In the genomic region with DNA sequence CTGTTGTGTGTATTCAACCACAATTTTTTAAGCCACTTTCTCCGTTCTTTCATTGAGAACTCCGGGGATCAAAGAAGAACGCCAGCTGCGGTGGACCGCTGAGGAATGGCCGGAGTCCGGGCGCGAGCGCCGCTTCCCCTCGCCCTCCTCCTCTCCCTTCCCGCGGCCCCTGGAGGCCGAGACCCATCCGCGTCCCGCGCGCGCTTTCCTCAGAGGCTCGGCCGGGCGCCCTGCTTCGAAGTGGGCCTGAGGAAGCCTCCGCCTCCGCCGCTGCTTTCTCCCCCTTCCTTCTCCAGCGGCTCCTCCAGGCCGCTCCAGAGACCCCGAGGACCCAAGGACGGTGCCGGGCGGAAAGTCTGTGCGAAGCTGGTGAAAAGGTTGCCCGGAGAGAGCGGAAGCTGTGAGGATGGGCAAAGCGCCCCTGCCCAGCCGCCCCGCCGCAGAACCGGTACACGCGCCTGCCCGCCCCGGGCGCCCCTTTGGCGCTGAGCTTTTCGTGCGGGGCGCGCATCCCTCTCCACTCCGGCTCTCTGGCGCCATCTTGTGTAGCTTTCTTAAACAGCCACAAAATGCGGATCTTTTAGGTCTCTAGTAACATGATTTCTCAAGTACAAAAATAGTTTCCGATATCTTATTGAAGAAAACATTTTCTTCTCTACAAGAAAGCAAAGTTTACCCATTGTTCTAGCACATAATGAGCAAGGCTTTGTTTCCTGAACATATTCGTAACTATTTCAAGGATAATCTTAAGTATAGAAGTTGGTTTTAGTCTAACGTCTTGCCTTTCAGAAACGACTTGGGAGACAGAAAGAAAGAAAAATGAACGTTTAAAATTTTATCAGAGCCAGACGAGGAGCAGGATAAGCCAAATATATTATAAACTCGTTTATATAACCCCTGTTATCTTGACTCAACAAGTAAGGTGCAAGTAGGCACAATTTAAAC, we compare ENCODE assay signal across 8 cellular contexts. TPM values are rescaled to one million over a fixed set of nuclear protein-coding genes. Genes with fewer than 3 reads are reported as not detected.
DNase-seq lines count a peak whose midpoint lies in the region; ATAC-seq, FAIRE-seq and TF ChIP-seq lines count a peak whose summit lies in the region.

No MANE protein-coding gene starts in this region.

- no peak overlapping the region for H3K27ac Mint-ChIP-seq in activated CD4-positive, alpha-beta T cell treated with anti-CD3 and anti-CD28 coated beads, Interleukin-2, amount 10 ng/mL, durations not matched to agents 24 days and 14 days
- peak overlapping the region; percentile 30 for H3K27ac Mint-ChIP-seq in dendritic cell treated with granulocyte-macrophage colony-stimulating factor and Interleukin-4, amounts not matched to agents 40 ng/mL and 50 ng/mL, for 4 days

- peaks cover 0 to 13% of the 10 kb centered on the region in 2 donors for H3K4me1 ChIP-seq in left lung

- H3K4me1 Mint-ChIP-seq in activated CD4-positive, alpha-beta T cell treated with anti-CD3 and anti-CD28 coated beads, Interleukin-2, amount 10 ng/mL, durations not matched to agents 24 days and 14 days: peaks cover 7% of the 10 kb centered on the region
- H3K4me1 Mint-ChIP-seq in dendritic cell treated with granulocyte-macrophage colony-stimulating factor and Interleukin-4, amounts not matched to agents 40 ng/mL and 50 ng/mL, for 4 days (ENCODE audit: low read depth): peaks cover 8% of the 10 kb centered on the region

- peak overlapping the region; percentile 47 to 53 for H3K4me3 ChIP-seq in left lung

- no peaks in the 10 kb centered on the region for H3K9me3 ChIP-seq in left lung

- no peaks in the 10 kb centered on the region for H3K36me3 Mint-ChIP-seq in activated CD4-positive, alpha-beta T cell treated with anti-CD3 and anti-CD28 coated beads, Interleukin-2, amount 10 ng/mL, durations not matched to agents 24 days and 14 days (ENCODE audit: low read depth)
- peaks cover 3% of the 10 kb centered on the region for H3K36me3 Mint-ChIP-seq in dendritic cell treated with granulocyte-macrophage colony-stimulating factor and Interleukin-4, amounts not matched to agents 40 ng/mL and 50 ng/mL, for 4 days (ENCODE audit: low read depth)

- no peaks in the 10 kb centered on the region for H3K9me3 Mint-ChIP-seq in activated CD4-positive, alpha-beta T cell treated with anti-CD3 and anti-CD28 coated beads, Interleukin-2, amount 10 ng/mL, durations not matched to agents 24 days and 14 days
- H3K9me3 Mint-ChIP-seq in dendritic cell treated with granulocyte-macrophage colony-stimulating factor and Interleukin-4, amounts not matched to agents 40 ng/mL and 50 ng/mL, for 4 days: peaks cover 17% of the 10 kb centered on the region

- ATAC-seq in GM18517 (IDR thresholded peaks at IDR 0.05; ENCODE audit: unreplicated experiment): peak; percentile 77
- ATAC-seq in HG03139 (IDR thresholded peaks at IDR 0.05; ENCODE audit: unreplicated experiment): peak; percentile 76
- ATAC-seq in left lung: peak; percentile 97

- DNase-seq in NCI-H510A treated with DMSO at 0.1 percent for 48 hours (lab: John Stamatoyannopoulos, UW) (peak; percentile 71), left lung (peak; percentile 70 to 88)
- peak; percentile 92 for DNase-seq in activated CD4-positive, alpha-beta T cell treated with anti-CD3 and anti-CD28 coated beads, Interleukin-2, amount 10 ng/mL, durations not matched to agents 24 days and 14 days
- DNase-seq in stimulated activated CD4-positive, alpha-beta T cell treated with anti-CD3 and anti-CD28 coated beads, Interleukin-2, amount 100 ng/mL, for 4 hours (ENCODE audit: low read depth): peak; percentile 62

- peaks cover 0 to 5% of the 10 kb centered on the region in 2 donors for H3K27me3 ChIP-seq in left lung

- no peaks in the 10 kb centered on the region for H3K36me3 ChIP-seq in left lung

- peaks cover 28% of the 10 kb centered on the region for H3K27me3 Mint-ChIP-seq in activated CD4-positive, alpha-beta T cell treated with anti-CD3 and anti-CD28 coated beads, Interleukin-2, amount 10 ng/mL, durations not matched to agents 24 days and 14 days
- peaks cover 17% of the 10 kb centered on the region for H3K27me3 Mint-ChIP-seq in dendritic cell treated with granulocyte-macrophage colony-stimulating factor and Interleukin-4, amounts not matched to agents 40 ng/mL and 50 ng/mL, for 4 days

- H3K27ac ChIP-seq in left lung: peak overlapping the region; percentile 48 to 76

- H3K4me3 Mint-ChIP-seq in activated CD4-positive, alpha-beta T cell treated with anti-CD3 and anti-CD28 coated beads, Interleukin-2, amount 10 ng/mL, durations not matched to agents 24 days and 14 days: peak overlapping the region; percentile 61
- H3K4me3 Mint-ChIP-seq in dendritic cell treated with granulocyte-macrophage colony-stimulating factor and Interleukin-4, amounts not matched to agents 40 ng/mL and 50 ng/mL, for 4 days: peak overlapping the region; percentile 79

- FAIRE-seq in A204.1 (lab: Jason Lieb, UNC): peak; percentile 66

- intact Hi-C loops in activated CD4-positive, alpha-beta T cell treated with anti-CD3 and anti-CD28 coated beads, Interleukin-2, amount 10 ng/mL, durations not matched to agents 24 days and 14 days (cut with micrococcal nuclease): loop anchor here (1.0 to 10.0 kb wide), 4 partner anchors 102 to 617 kb away; a partner anchor contains a TSS
- intact Hi-C loops in dendritic cell treated with granulocyte-macrophage colony-stimulating factor and Interleukin-4, amounts not matched to agents 40 ng/mL and 50 ng/mL, for 4 days (cut with micrococcal nuclease): loop anchor here (1.0 to 10.0 kb wide), 4 partner anchors 60 to 617 kb away; a partner anchor contains a TSS
- intact Hi-C loops in left lung (cut with DNase I): loop anchor here in 1 of 2 donors (5.0 kb wide), 1 partner anchor 192 kb away; no protein-coding TSS in a partner anchor

- TF ChIP-seq CTCF in left lung (IDR thresholded peaks at IDR 0.05): peak; percentile 75 to 88

RNA-seq across cellular contexts. Expression of a gene that starts 59.2 kb away (rescaled TPM):
- total RNA-seq in activated CD4-positive, alpha-beta T cell treated with anti-CD3 and anti-CD28 coated beads, Interleukin-2, amount 10 ng/mL, durations not matched to agents 24 days and 14 days: 1.9 and 3.0 TPM in 2 replicates
- 10 to 100 TPM; 42.8 to 66.3 TPM for total RNA-seq in left lung

Comparison
In these comparisons a context has a peak if more than half of its experiments do, and no peak if none do; other contexts are left out.
1. Peak in every context shown above with its lines: DNase-seq, ATAC-seq, H3K4me3 ChIP-seq and H3K27ac ChIP-seq.
2. RNA of a gene that starts 59.2 kb away (total RNA-seq): 42.8 to 66.3 TPM in left lung; 1.9 to 3.0 TPM in activated CD4-positive, alpha-beta T cell treated with anti-CD3 and anti-CD28 coated beads, Interleukin-2, amount 10 ng/mL, durations not matched to agents 24 days and 14 days; every median in the first group is over 10 times any median in the second.